Comparison of ENCODE assay signal across 9 cellular contexts in genomic region chr12:6226002-6226700, GRCh38. TPM values are rescaled to one million over a fixed set of nuclear protein-coding genes. Genes with fewer than 3 reads are reported as not detected.
DNase-seq lines count a peak whose midpoint lies in the region; ATAC-seq and TF ChIP-seq lines count a peak whose summit lies in the region.
"Had no signal": no experiment of that assay in that cellular context is flagged by ENCODE, and none has a peak within 500 bp of the region (broad histone marks: within the 10 kb centered on the region; RNA-seq: fewer than 3 reads in every experiment).

No MANE protein-coding gene starts in this region.

- CTCF ChIA-PET in WTC11 (lab: Charles Lee), result interaction anchor here (2.0 to 5.7 kb wide), 2 partner anchors 25 to 30 kb away, joined by 6 to 36 read pairs; partner anchors contain the start of gene CD9

- no peaks in the 10 kb centered on the region for H3K36me3 ChIP-seq in osteoblast (ENCODE audit: insufficient read depth, low read length)

- H3K27ac ChIP-seq in osteoblast (ENCODE audit: low read depth, low read length), result peak overlapping the region; percentile 82

- H3K9me3 ChIP-seq in osteoblast (ENCODE audit: low read depth, low read length), result no peaks in the 10 kb centered on the region

- peak overlapping the region; percentile 78 for H3K27ac Mint-ChIP-seq in WTC11
- H3K27ac Mint-ChIP-seq in activated naive CD8-positive, alpha-beta T cell treated with anti-CD3 and anti-CD28 coated beads, Interleukin-2, amount 50 U/mL, for 24 hours, result no peak overlapping the region

- DNase-seq in AG10803 (ENCODE audit: low read depth) (peak; percentile 61), WTC11 (ENCODE audit: low spot score) (no peak), globus pallidus (ENCODE audit: low spot score) (peak; percentile 80), osteoblast (ENCODE audit: insufficient read length, low spot score, missing footprints) (peak; percentile 91), activated gamma-delta T cell (lab: John Stamatoyannopoulos, UW) (no peak), AG08395 (ENCODE audit: low spot score) (no peak)
- no peak for DNase-seq in activated naive CD8-positive, alpha-beta T cell treated with anti-CD3 and anti-CD28 coated beads, Interleukin-2, amount 50 U/mL, for 24 hours
- DNase-seq: CD8-positive, alpha-beta memory T cell had no signal

- H3K4me3 ChIP-seq in AG10803 (ENCODE audit: low read length) (no peak overlapping the region), osteoblast (ENCODE audit: insufficient read depth, low read length) (peak overlapping the region; percentile 46)

- H3K9me3 Mint-ChIP-seq in WTC11, result no peaks in the 10 kb centered on the region
- H3K9me3 Mint-ChIP-seq in activated naive CD8-positive, alpha-beta T cell treated with anti-CD3 and anti-CD28 coated beads, Interleukin-2, amount 50 U/mL, for 24 hours, result no peaks in the 10 kb centered on the region
- H3K9me3 Mint-ChIP-seq: CD8-positive, alpha-beta memory T cell had no signal

- H4K20me1 ChIP-seq in osteoblast (ENCODE audit: insufficient read depth, low read length), result no peaks in the 10 kb centered on the region

- H3K4me2 ChIP-seq in osteoblast (ENCODE audit: insufficient read depth, low read length), result peak overlapping the region; percentile 79

- no peak overlapping the region for H3K4me3 Mint-ChIP-seq in WTC11
- no peak overlapping the region for H3K4me3 Mint-ChIP-seq in activated naive CD8-positive, alpha-beta T cell treated with anti-CD3 and anti-CD28 coated beads, Interleukin-2, amount 50 U/mL, for 24 hours
- H3K4me3 Mint-ChIP-seq: CD8-positive, alpha-beta memory T cell had no signal

- peaks cover 36% of the 10 kb centered on the region for H3K4me1 Mint-ChIP-seq in WTC11
- H3K4me1 Mint-ChIP-seq in activated naive CD8-positive, alpha-beta T cell treated with anti-CD3 and anti-CD28 coated beads, Interleukin-2, amount 50 U/mL, for 24 hours, result peaks cover 18% of the 10 kb centered on the region

- peak overlapping the region; percentile 65 for H2AFZ ChIP-seq in osteoblast (ENCODE audit: low read length)

- no peaks in the 10 kb centered on the region for H3K27me3 Mint-ChIP-seq in WTC11 (ENCODE audit: low read depth)
- no peaks in the 10 kb centered on the region for H3K27me3 Mint-ChIP-seq in activated naive CD8-positive, alpha-beta T cell treated with anti-CD3 and anti-CD28 coated beads, Interleukin-2, amount 50 U/mL, for 24 hours
- H3K27me3 Mint-ChIP-seq: CD8-positive, alpha-beta memory T cell had no signal

- H3K79me2 ChIP-seq in osteoblast (ENCODE audit: insufficient read depth, low read length), result no peaks in the 10 kb centered on the region

- TF ChIP-seq CTCF in AG10803 (conservative IDR thresholded peaks at IDR 0.05; ENCODE audit: low read length) (no peak), WTC11 (IDR thresholded peaks at IDR 0.05) (no peak), osteoblast (IDR thresholded peaks at IDR 0.05; ENCODE audit: extremely low read depth, low read depth, low read length) (no peak)

- H3K4me1 ChIP-seq in osteoblast (ENCODE audit: insufficient read depth, low read length), result peaks cover 47% of the 10 kb centered on the region

- ATAC-seq in WTC11, result no peak
- ATAC-seq in HG03457 (IDR thresholded peaks at IDR 0.05; ENCODE audit: unreplicated experiment), result no peak
- ATAC-seq in activated naive CD8-positive, alpha-beta T cell treated with anti-CD3 and anti-CD28 coated beads, Interleukin-2, amount 50 U/mL, for 24 hours, result no peak

- no peaks in the 10 kb centered on the region for H3K27me3 ChIP-seq in osteoblast (ENCODE audit: insufficient read depth, low read length)

- POLR2A ChIA-PET in WTC11 (lab: Charles Lee), result no interaction called here

- peaks cover 47% of the 10 kb centered on the region for H3K36me3 Mint-ChIP-seq in WTC11
- no peaks in the 10 kb centered on the region for H3K36me3 Mint-ChIP-seq in activated naive CD8-positive, alpha-beta T cell treated with anti-CD3 and anti-CD28 coated beads, Interleukin-2, amount 50 U/mL, for 24 hours (ENCODE audit: low read depth)
- H3K36me3 Mint-ChIP-seq: CD8-positive, alpha-beta memory T cell had no signal

TF ChIP-seq in WTC11, 78 proteins besides CTCF, POLR2A, EP300 and RAD21:
- TF ChIP-seq RORB (CRISPR knock-in tag; IDR thresholded peaks at IDR 0.05) (no peak), SMAD3 (CRISPR knock-in tag; IDR thresholded peaks at IDR 0.05; ENCODE audit: borderline replicate concordance) (no peak), GRHL2 (CRISPR knock-in tag; IDR thresholded peaks at IDR 0.05; ENCODE audit: insufficient replicate concordance, severe bottlenecking) (no peak), ZNF423 (CRISPR knock-in tag; IDR thresholded peaks at IDR 0.05) (no peak), ZNF263 (CRISPR knock-in tag; IDR thresholded peaks at IDR 0.05; ENCODE audit: low read depth) (no peak), NFYB (CRISPR knock-in tag; conservative IDR thresholded peaks at IDR 0.05; ENCODE audit: low read depth) (no peak), ZNF317 (CRISPR knock-in tag; IDR thresholded peaks at IDR 0.05; ENCODE audit: borderline replicate concordance, low read depth) (no peak), FOXK1 (CRISPR knock-in tag; IDR thresholded peaks at IDR 0.05) (no peak), ZNF138 (CRISPR knock-in tag; conservative IDR thresholded peaks at IDR 0.05) (no peak), ZNF219 (CRISPR knock-in tag; IDR thresholded peaks at IDR 0.05; ENCODE audit: borderline replicate concordance) (no peak), E2F4 (CRISPR knock-in tag; IDR thresholded peaks at IDR 0.05; ENCODE audit: borderline replicate concordance, low read depth) (no peak), ETV6 (CRISPR knock-in tag; IDR thresholded peaks at IDR 0.05) (no peak)
- TF ChIP-seq, protein P1, sequence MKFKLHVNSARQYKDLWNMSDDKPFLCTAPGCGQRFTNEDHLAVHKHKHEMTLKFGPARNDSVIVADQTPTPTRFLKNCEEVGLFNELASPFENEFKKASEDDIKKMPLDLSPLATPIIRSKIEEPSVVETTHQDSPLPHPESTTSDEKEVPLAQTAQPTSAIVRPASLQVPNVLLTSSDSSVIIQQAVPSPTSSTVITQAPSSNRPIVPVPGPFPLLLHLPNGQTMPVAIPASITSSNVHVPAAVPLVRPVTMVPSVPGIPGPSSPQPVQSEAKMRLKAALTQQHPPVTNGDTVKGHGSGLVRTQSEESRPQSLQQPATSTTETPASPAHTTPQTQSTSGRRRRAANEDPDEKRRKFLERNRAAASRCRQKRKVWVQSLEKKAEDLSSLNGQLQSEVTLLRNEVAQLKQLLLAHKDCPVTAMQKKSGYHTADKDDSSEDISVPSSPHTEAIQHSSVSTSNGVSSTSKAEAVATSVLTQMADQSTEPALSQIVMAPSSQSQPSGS (CRISPR knock-in tag; IDR thresholded peaks at IDR 0.05; ENCODE audit: borderline replicate concordance, low read depth), result no peak

RNA-seq across cellular contexts. Expression of gene CD9, which starts 26.0 kb away (rescaled TPM):
- total RNA-seq in WTC11 (2021) (241 to 260 TPM (median 251 TPM) in 3 replicates), osteoblast (19.4 and 34.4 TPM in 2 replicates)

Comparison
In these comparisons a context has a peak if more than half of its experiments do, and no peak if none do; other contexts are left out.
1. DNase-seq: peak in AG10803 (single experiment), globus pallidus (single experiment) and osteoblast (single experiment); none in WTC11 (single experiment), activated gamma-delta T cell (single experiment), AG08395 (single experiment) and activated naive CD8-positive, alpha-beta T cell treated with anti-CD3 and anti-CD28 coated beads, Interleukin-2, amount 50 U/mL, for 24 hours (single experiment).